ENCODE assay signal across 12 cellular contexts in genomic region chr15:38611228-38611627, GRCh38. TPM values are rescaled to one million over a fixed set of nuclear protein-coding genes. Genes with fewer than 3 reads are reported as not detected.
DNase-seq lines count a peak whose midpoint lies in the region; ATAC-seq lines count a peak whose summit lies in the region.
"Had no signal": no experiment of that assay in that cellular context is flagged by ENCODE, and none has a peak within 500 bp of the region (broad histone marks: within the 10 kb centered on the region; RNA-seq: fewer than 3 reads in every experiment).

No MANE protein-coding gene starts in this region.

- ATAC-seq in GM18867 (IDR thresholded peaks at IDR 0.05; ENCODE audit: unreplicated experiment): peak; percentile 56

- H3K27ac Mint-ChIP-seq in T-helper 2 cell treated with Interferon-gamma antibody and Interleukin-4, amounts not matched to agents 5 μg/mL and 100 μg/mL, for 36 hours: peak overlapping the region; percentile 93
- peak overlapping the region; percentile 97 for H3K27ac Mint-ChIP-seq in activated naive CD8-positive, alpha-beta T cell

- no peaks in the 10 kb centered on the region for H3K36me3 Mint-ChIP-seq in T-helper 2 cell treated with Interferon-gamma antibody and Interleukin-4, amounts not matched to agents 5 μg/mL and 100 μg/mL, for 36 hours (ENCODE audit: low read depth)
- no peaks in the 10 kb centered on the region for H3K36me3 Mint-ChIP-seq in activated naive CD8-positive, alpha-beta T cell

- peaks cover 64% of the 10 kb centered on the region for H3K4me1 Mint-ChIP-seq in T-helper 2 cell treated with Interferon-gamma antibody and Interleukin-4, amounts not matched to agents 5 μg/mL and 100 μg/mL, for 36 hours (ENCODE audit: low read depth)
- peaks cover 64% of the 10 kb centered on the region for H3K4me1 Mint-ChIP-seq in activated naive CD8-positive, alpha-beta T cell (ENCODE audit: low read depth)

- no peaks in the 10 kb centered on the region for H3K9me3 Mint-ChIP-seq in T-helper 2 cell treated with Interferon-gamma antibody and Interleukin-4, amounts not matched to agents 5 μg/mL and 100 μg/mL, for 36 hours
- no peaks in the 10 kb centered on the region for H3K9me3 Mint-ChIP-seq in activated naive CD8-positive, alpha-beta T cell (ENCODE audit: low read depth)

- DNase-seq in T-helper 2 cell treated with Interferon-gamma antibody and Interleukin-4, amounts not matched to agents 5 μg/mL and 100 μg/mL, for 36 hours (ENCODE audit: low spot score): peak; percentile 73
- DNase-seq in stimulated activated CD4-positive, alpha-beta T cell treated with anti-CD3 and anti-CD28 coated beads, TNF-alpha, amount 100 ng/mL, for 48 hours (ENCODE audit: low read depth in 3 of 3): peak in 2 of 3 donors; percentile 43 to 60
- DNase-seq in cerebellar nuclear complex (lab: John Stamatoyannopoulos, UW) (no peak), mesenteric fat pad (ENCODE audit: low spot score) (no peak), HPDE6-E6E7 (ENCODE audit: extremely low spot score) (no peak), NCI-H69 (lab: John Stamatoyannopoulos, UW) (no peak)
- DNase-seq: Calu3, kidney, NCI-H1105, NCI-H82 had no signal

- H3K27me3 Mint-ChIP-seq in T-helper 2 cell treated with Interferon-gamma antibody and Interleukin-4, amounts not matched to agents 5 μg/mL and 100 μg/mL, for 36 hours (ENCODE audit: low read depth): no peaks in the 10 kb centered on the region
- no peaks in the 10 kb centered on the region for H3K27me3 Mint-ChIP-seq in activated naive CD8-positive, alpha-beta T cell

- H3K4me3 Mint-ChIP-seq in T-helper 2 cell treated with Interferon-gamma antibody and Interleukin-4, amounts not matched to agents 5 μg/mL and 100 μg/mL, for 36 hours: peak overlapping the region; percentile 54
- H3K4me3 Mint-ChIP-seq in activated naive CD8-positive, alpha-beta T cell: peak overlapping the region; percentile 79

RNA-seq across cellular contexts. Expression of gene RASGRP1, which starts 46.6 kb away (rescaled TPM):
- total RNA-seq in mesenteric fat pad: 1.1 TPM

Comparison
In these comparisons a context has a peak if more than half of its experiments do, and no peak if none do; other contexts are left out.
1. DNase-seq: peak in T-helper 2 cell treated with Interferon-gamma antibody and Interleukin-4, amounts not matched to agents 5 μg/mL and 100 μg/mL, for 36 hours (single experiment) and stimulated activated CD4-positive, alpha-beta T cell treated with anti-CD3 and anti-CD28 coated beads, TNF-alpha, amount 100 ng/mL, for 48 hours (2 of 3); none in cerebellar nuclear complex (0 of 2), mesenteric fat pad (single experiment), HPDE6-E6E7 (single experiment) and NCI-H69 (single experiment).